In the genomic region with DNA sequence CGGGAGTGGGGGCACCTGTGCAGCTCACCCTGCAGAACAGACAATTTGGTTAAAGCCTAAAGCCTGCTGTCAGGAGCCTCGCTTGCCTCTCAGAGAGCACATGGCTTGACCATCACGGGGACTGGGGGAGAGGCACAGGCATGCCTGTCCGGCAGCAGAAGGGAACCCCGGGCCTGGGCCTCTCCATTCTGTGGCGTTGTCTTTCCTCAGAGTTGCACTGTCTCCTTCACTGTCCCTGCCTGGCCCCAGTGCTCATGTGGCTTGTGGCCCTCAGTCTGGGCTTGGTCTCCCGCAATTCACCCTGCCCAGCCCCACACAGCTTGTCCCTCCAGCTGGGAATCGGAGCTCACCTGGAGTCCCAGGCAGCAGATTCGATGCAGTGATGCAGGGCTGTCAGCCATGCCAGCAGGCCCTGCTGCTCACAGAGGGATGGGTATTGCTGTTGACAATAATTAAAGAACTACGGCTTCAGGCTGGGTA, we compare ENCODE assay signal across 1 cellular context.
TF ChIP-seq lines count a peak whose summit lies in the region.

No MANE protein-coding gene starts in this region.

TF ChIP-seq in HepG2, 621 proteins besides CTCF, POLR2A, EP300 and RAD21 (continued from another document):
- TF ChIP-seq, protein P1, sequence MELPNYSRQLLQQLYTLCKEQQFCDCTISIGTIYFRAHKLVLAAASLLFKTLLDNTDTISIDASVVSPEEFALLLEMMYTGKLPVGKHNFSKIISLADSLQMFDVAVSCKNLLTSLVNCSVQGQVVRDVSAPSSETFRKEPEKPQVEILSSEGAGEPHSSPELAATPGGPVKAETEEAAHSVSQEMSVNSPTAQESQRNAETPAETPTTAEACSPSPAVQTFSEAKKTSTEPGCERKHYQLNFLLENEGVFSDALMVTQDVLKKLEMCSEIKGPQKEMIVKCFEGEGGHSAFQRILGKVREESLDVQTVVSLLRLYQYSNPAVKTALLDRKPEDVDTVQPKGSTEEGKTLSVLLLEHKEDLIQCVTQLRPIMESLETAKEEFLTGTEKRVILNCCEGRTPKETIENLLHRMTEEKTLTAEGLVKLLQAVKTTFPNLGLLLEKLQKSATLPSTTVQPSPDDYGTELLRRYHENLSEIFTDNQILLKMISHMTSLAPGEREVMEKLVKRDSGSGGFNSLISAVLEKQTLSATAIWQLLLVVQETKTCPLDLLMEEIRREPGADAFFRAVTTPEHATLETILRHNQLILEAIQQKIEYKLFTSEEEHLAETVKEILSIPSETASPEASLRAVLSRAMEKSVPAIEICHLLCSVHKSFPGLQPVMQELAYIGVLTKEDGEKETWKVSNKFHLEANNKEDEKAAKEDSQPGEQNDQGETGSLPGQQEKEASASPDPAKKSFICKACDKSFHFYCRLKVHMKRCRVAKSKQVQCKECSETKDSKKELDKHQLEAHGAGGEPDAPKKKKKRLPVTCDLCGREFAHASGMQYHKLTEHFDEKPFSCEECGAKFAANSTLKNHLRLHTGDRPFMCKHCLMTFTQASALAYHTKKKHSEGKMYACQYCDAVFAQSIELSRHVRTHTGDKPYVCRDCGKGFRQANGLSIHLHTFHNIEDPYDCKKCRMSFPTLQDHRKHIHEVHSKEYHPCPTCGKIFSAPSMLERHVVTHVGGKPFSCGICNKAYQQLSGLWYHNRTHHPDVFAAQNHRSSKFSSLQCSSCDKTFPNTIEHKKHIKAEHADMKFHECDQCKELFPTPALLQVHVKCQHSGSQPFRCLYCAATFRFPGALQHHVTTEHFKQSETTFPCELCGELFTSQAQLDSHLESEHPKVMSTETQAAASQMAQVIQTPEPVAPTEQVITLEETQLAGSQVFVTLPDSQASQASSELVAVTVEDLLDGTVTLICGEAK (IDR thresholded peaks at IDR 0.05) = no peak
- TF ChIP-seq, protein P1 (CRISPR knock-in tag; IDR thresholded peaks at IDR 0.05) = no peak
TF ChIP-seq in HepG2: peak in this region for 1.
